Comparison of ENCODE assay signal across 29 cellular contexts in genomic region chr3:15614958-15615357, GRCh38.
"Had no signal": no experiment of that assay in that cellular context is flagged by ENCODE, and none has a peak within 500 bp of the region (broad histone marks: within the 10 kb centered on the region; RNA-seq: fewer than 3 reads in every experiment).

No MANE protein-coding gene starts in this region.

- H3K27ac Mint-ChIP-seq: memory B cell; natural killer cell treated with Interleukin-12 subunit alpha and Interleukin-12 subunit beta and Interleukin-15 and Interleukin-18, amount 100 ng/mL, for 72 hours; stimulated activated effector memory CD8-positive, alpha-beta T cell treated with anti-CD3 and anti-CD28 coated beads, Interleukin-12 subunit alpha, Interleukin-12 subunit beta, amount 100 ng/mL, for 72 hours; type B pancreatic cell had no signal

- H3K4me3 ChIP-seq: left ventricle myocardium inferior, mucosa of descending colon, ovary, prostate gland, skin epidermis, tibial nerve, vagina had no signal

- DNase-seq: hypothalamus; immature natural killer cell; kidney; left colon; left ventricle myocardium inferior; midbrain; mucosa of descending colon; naive thymus-derived CD4-positive, alpha-beta T cell; ovary; posterior cingulate gyrus; retina; right cardiac atrium; stimulated activated CD4-positive, alpha-beta T cell treated with anti-CD3 and anti-CD28 coated beads, Interleukin-12 subunit alpha, Interleukin-12 subunit beta, amount 100 ng/mL, for 4 hours; stimulated activated CD4-positive, alpha-beta T cell treated with anti-CD3 and anti-CD28 coated beads, Interleukin-15, amount 100 ng/mL, for 24 hours; stimulated activated CD4-positive, alpha-beta T cell treated with anti-CD3 and anti-CD28 coated beads, Interleukin-2, amount 100 ng/mL, for 24 hours; stimulated activated CD4-positive, alpha-beta T cell treated with anti-CD3 and anti-CD28 coated beads, Interleukin-4, amount 100 ng/mL, for 1 hour; stimulated activated naive CD4-positive, alpha-beta T cell treated with Interleukin-2 at 50 U/mL for 16 hours; stimulated activated naive CD8-positive, alpha-beta T cell treated with anti-CD3 and anti-CD28 coated beads, Interleukin-15, amount 100 ng/mL, for 72 hours; substantia nigra had no signal

- H3K4me3 Mint-ChIP-seq: immature natural killer cell; memory B cell; naive thymus-derived CD4-positive, alpha-beta T cell; natural killer cell treated with Interleukin-12 subunit alpha and Interleukin-12 subunit beta and Interleukin-15 and Interleukin-18, amount 100 ng/mL, for 72 hours; stimulated activated effector memory CD8-positive, alpha-beta T cell treated with anti-CD3 and anti-CD28 coated beads, Interleukin-12 subunit alpha, Interleukin-12 subunit beta, amount 100 ng/mL, for 72 hours; stimulated activated naive CD8-positive, alpha-beta T cell treated with anti-CD3 and anti-CD28 coated beads, Interleukin-15, amount 100 ng/mL, for 72 hours; type B pancreatic cell had no signal

- FAIRE-seq: islet of Langerhans, kidney had no signal

- H3K36me3 ChIP-seq: ovary, prostate gland, vagina had no signal

- H3K4me1 ChIP-seq: prostate gland had no signal

- H3K9me3 ChIP-seq: ovary, prostate gland, vagina had no signal

- H3K27me3 Mint-ChIP-seq: memory B cell; natural killer cell treated with Interleukin-12 subunit alpha and Interleukin-12 subunit beta and Interleukin-15 and Interleukin-18, amount 100 ng/mL, for 72 hours; stimulated activated naive CD8-positive, alpha-beta T cell treated with anti-CD3 and anti-CD28 coated beads, Interleukin-15, amount 100 ng/mL, for 72 hours; type B pancreatic cell had no signal

- H3K4me1 Mint-ChIP-seq: stimulated activated naive CD8-positive, alpha-beta T cell treated with anti-CD3 and anti-CD28 coated beads, Interleukin-15, amount 100 ng/mL, for 72 hours had no signal

- H3K36me3 Mint-ChIP-seq: stimulated activated effector memory CD8-positive, alpha-beta T cell treated with anti-CD3 and anti-CD28 coated beads, Interleukin-12 subunit alpha, Interleukin-12 subunit beta, amount 100 ng/mL, for 72 hours had no signal

- H3K27me3 ChIP-seq: ovary, tibial nerve, vagina had no signal

- ATAC-seq: left colon; mucosa of descending colon; naive thymus-derived CD4-positive, alpha-beta T cell; natural killer cell treated with Interleukin-12 subunit alpha and Interleukin-12 subunit beta and Interleukin-15 and Interleukin-18, amount 100 ng/mL, for 72 hours; right cardiac atrium; sciatic nerve; stimulated activated effector memory CD8-positive, alpha-beta T cell treated with anti-CD3 and anti-CD28 coated beads, Interleukin-12 subunit alpha, Interleukin-12 subunit beta, amount 100 ng/mL, for 72 hours; stimulated activated naive CD8-positive, alpha-beta T cell treated with anti-CD3 and anti-CD28 coated beads, Interleukin-15, amount 100 ng/mL, for 72 hours had no signal

- H3K27ac ChIP-seq: left ventricle myocardium inferior, ovary, prostate gland, skin epidermis, tibial nerve, vagina had no signal
